2 cellular contexts compared by ENCODE assay signal in genomic region chr1:167887187-167887586, GRCh38. TPM values are rescaled to one million over a fixed set of nuclear protein-coding genes. Genes with fewer than 3 reads are reported as not detected.
"Had no signal": no experiment of that assay in that cellular context is flagged by ENCODE, and none has a peak within 500 bp of the region (broad histone marks: within the 10 kb centered on the region; RNA-seq: fewer than 3 reads in every experiment).

No MANE protein-coding gene starts in this region.

RNA-seq across cellular contexts. Expression of gene ADCY10, which starts 26.7 kb away (rescaled TPM):
- total RNA-seq: GM23338, H1 had no signal
- polyA plus RNA-seq: GM23338 had no signal
